ENCODE assay signal across 7 cellular contexts in the genomic region with DNA sequence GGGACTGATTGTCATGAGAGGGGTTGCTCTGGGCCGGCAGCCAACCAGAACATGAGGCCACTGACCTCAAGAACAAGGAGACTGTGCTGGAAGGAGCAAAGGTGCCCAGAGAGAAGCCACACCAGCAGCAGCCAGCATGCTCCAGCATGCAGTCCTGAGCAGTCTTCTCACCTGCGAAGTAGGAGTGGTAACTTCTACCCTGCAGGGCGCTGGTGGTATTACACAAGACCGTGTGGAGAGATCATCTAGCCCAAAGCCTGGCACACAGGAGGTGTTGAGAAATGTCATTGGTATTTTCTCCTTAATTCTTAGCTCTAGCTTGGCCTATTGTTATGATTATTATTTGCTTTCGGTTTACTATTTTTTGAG.
DNase-seq lines count a peak whose midpoint lies in the region; ATAC-seq and TF ChIP-seq lines count a peak whose summit lies in the region.

No MANE protein-coding gene starts in this region.

- H3K27me3 ChIP-seq in Loucy (ENCODE audit: insufficient read depth, low read length, poor library complexity, severe bottlenecking) = no peaks in the 10 kb centered on the region
- no peaks in the 10 kb centered on the region for H3K27me3 ChIP-seq in foreskin keratinocyte
- no peaks in the 10 kb centered on the region for H3K27me3 ChIP-seq in CD8-positive, alpha-beta T cell (ENCODE audit: insufficient read depth, low read length)

- H3K9me3 Mint-ChIP-seq in CD8-positive, alpha-beta T cell = no peaks in the 10 kb centered on the region

- no peaks in the 10 kb centered on the region for H3F3A ChIP-seq in Loucy (ENCODE audit: low read depth)

- no peaks in the 10 kb centered on the region for H3K36me3 Mint-ChIP-seq in CD8-positive, alpha-beta T cell

- H3K79me2 ChIP-seq in Loucy (ENCODE audit: insufficient read depth, low read length) = no peaks in the 10 kb centered on the region

- H3K27ac Mint-ChIP-seq in CD8-positive, alpha-beta T cell = no peak overlapping the region

- H3K4me3 Mint-ChIP-seq in CD8-positive, alpha-beta T cell = no peak overlapping the region

- H3K9me3 ChIP-seq in Loucy (ENCODE audit: insufficient read depth, low read depth, low read length) = no peaks in the 10 kb centered on the region
- H3K9me3 ChIP-seq in CD8-positive, alpha-beta T cell (ENCODE audit: low read length) = no peaks in the 10 kb centered on the region

- H2AFZ ChIP-seq in Loucy (ENCODE audit: low read length) = no peak overlapping the region

- H3K27ac ChIP-seq in foreskin keratinocyte = no peak overlapping the region
- no peak overlapping the region for H3K27ac ChIP-seq in CD8-positive, alpha-beta T cell (ENCODE audit: low read depth, low read length)

- peak; percentile 55 for TF ChIP-seq CTCF in Loucy (conservative IDR thresholded peaks at IDR 0.05; ENCODE audit: low read length)
- peak; percentile 53 for TF ChIP-seq CTCF in foreskin keratinocyte (conservative IDR thresholded peaks at IDR 0.05)
- TF ChIP-seq CTCF in CD8-positive, alpha-beta T cell (IDR thresholded peaks at IDR 0.05) = no peak

- no peak overlapping the region for H3K4me2 ChIP-seq in Loucy (ENCODE audit: low read depth, low read length, poor library complexity, severe bottlenecking)

- intact Hi-C loops in CD8-positive, alpha-beta T cell (cut with DNase I, micrococcal nuclease) = no loop called here

- peak; percentile 85 for ATAC-seq in GM18498 (IDR thresholded peaks at IDR 0.05; ENCODE audit: unreplicated experiment)
- ATAC-seq in GM21576 (IDR thresholded peaks at IDR 0.05; ENCODE audit: unreplicated experiment) = peak; percentile 69
- ATAC-seq in foreskin keratinocyte = peak; percentile 79
- no peak for ATAC-seq in CD8-positive, alpha-beta T cell

- H4K20me1 ChIP-seq in Loucy (ENCODE audit: insufficient read depth, low read length, poor library complexity, severe bottlenecking) = no peaks in the 10 kb centered on the region

- POLR2A ChIA-PET in CD8-positive, alpha-beta T cell (lab: Charles Lee) = no interaction called here

- H3K4me1 ChIP-seq in Loucy (ENCODE audit: insufficient read depth, low read length, poor library complexity, severe bottlenecking) (no peaks in the 10 kb centered on the region), foreskin keratinocyte (no peaks in the 10 kb centered on the region)
- H3K4me1 ChIP-seq in CD8-positive, alpha-beta T cell (ENCODE audit: insufficient read depth, low read length) = no peaks in the 10 kb centered on the region

- H3K9me2 ChIP-seq in Loucy (replicated peaks; ENCODE audit: low read depth, low read length) = no peaks in the 10 kb centered on the region

- DNase-seq in foreskin keratinocyte (peak; percentile 5 to 51), AG08395 (ENCODE audit: low spot score) (no peak), NCI-H524 treated with DMSO at 0.1 percent for 48 hours (lab: John Stamatoyannopoulos, UW) (no peak)
- no peak for DNase-seq in CD8-positive, alpha-beta T cell

- no peak overlapping the region for H3K4me3 ChIP-seq in Loucy (ENCODE audit: low read length, poor library complexity, severe bottlenecking)
- no peak overlapping the region for H3K4me3 ChIP-seq in CD8-positive, alpha-beta T cell (ENCODE audit: low read depth, low read length)

- H3K9ac ChIP-seq in Loucy (ENCODE audit: low read depth, low read length, poor library complexity, severe bottlenecking) = no peak overlapping the region

- no peaks in the 10 kb centered on the region for H3K36me3 ChIP-seq in Loucy (ENCODE audit: insufficient read depth, low read length)
- H3K36me3 ChIP-seq in CD8-positive, alpha-beta T cell (ENCODE audit: insufficient read depth, low read length) = no peaks in the 10 kb centered on the region

- H3K27me3 Mint-ChIP-seq in CD8-positive, alpha-beta T cell (ENCODE audit: low read depth) = peaks cover 5% of the 10 kb centered on the region

- CTCF ChIA-PET in CD8-positive, alpha-beta T cell (lab: Charles Lee) = no interaction called here

- H3K4me1 Mint-ChIP-seq in CD8-positive, alpha-beta T cell (ENCODE audit: low read depth) = no peaks in the 10 kb centered on the region

Comparison
In these comparisons a context has a peak if more than half of its experiments do, and no peak if none do; other contexts are left out.
1. DNase-seq: peak in foreskin keratinocyte (2 of 2); none in AG08395 (single experiment), NCI-H524 treated with DMSO at 0.1 percent for 48 hours (single experiment) and CD8-positive, alpha-beta T cell (0 of 7).